14 cellular contexts compared by ENCODE assay signal in the genomic region with DNA sequence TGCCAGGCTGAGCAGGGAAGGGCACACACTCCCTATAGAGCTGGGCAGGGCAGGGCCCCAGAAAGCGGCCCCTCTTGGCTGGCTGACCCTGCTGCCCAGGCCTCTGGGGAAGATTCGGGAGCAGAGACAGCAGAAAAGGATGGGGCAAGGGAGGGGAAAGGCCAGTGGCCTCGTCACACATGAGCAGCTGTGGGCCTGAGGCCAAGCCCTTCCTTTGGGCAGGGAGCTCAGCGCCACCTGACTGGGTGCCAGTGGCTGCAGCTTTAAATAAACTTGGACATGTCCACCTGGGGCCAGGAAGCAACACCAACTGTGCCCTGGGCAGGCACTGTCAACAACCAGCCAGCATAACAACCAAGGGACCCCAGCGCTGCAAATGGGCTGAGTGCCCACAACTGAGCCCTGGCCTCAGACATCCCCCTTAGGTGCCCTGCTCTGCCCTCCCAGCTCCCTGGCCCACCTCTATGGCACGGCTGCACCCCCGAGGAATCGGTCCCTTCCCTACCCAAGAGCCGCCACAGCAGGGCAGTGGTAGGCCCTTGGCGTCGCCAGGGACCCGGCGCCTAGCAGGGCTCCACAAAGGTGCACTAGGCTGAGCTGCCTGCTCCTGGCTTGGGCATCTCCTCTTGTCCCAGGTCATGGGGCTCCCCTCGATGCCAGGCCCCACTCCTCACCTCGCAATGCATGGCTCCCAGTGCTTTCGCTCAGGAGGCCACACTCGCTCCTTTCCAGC. TPM values are rescaled to one million over a fixed set of nuclear protein-coding genes. Genes with fewer than 3 reads are reported as not detected.
DNase-seq lines count a peak whose midpoint lies in the region; TF ChIP-seq lines count a peak whose summit lies in the region.
"Had no signal": no experiment of that assay in that cellular context is flagged by ENCODE, and none has a peak within 500 bp of the region (broad histone marks: within the 10 kb centered on the region; RNA-seq: fewer than 3 reads in every experiment).

No MANE protein-coding gene starts in this region.

- POLR2A ChIA-PET in HEK293 (lab: Yijun Ruan, JAX): no interaction called here

- peak overlapping the region; percentile 16 for H3K4me3 Mint-ChIP-seq in progenitor cell of endocrine pancreas (ENCODE audit: low read depth)
- no peak overlapping the region for H3K4me3 Mint-ChIP-seq in endothelial cell (ENCODE audit: unreplicated experiment)
- H3K4me3 Mint-ChIP-seq: activated CD8-positive, alpha-beta T cell treated with anti-CD3 and anti-CD28 coated beads for 36 hours; stimulated activated effector memory CD8-positive, alpha-beta T cell treated with anti-CD3 and anti-CD28 coated beads, Interleukin-12 subunit alpha, Interleukin-12 subunit beta, amount 100 ng/mL, for 72 hours had no signal

- H3K27me3 Mint-ChIP-seq in progenitor cell of endocrine pancreas: peaks cover 43% of the 10 kb centered on the region
- H3K27me3 Mint-ChIP-seq in endothelial cell (ENCODE audit: unreplicated experiment): peaks cover 19% of the 10 kb centered on the region

- no peaks in the 10 kb centered on the region for H3K36me3 ChIP-seq in HEK293 (ENCODE audit: control insufficient read depth in 2 of 2, insufficient read depth in 1 of 2, low read length in 2 of 2)
- no peaks in the 10 kb centered on the region for H3K36me3 ChIP-seq in left ventricle myocardium inferior
- H3K36me3 ChIP-seq: BE2C, tibial nerve had no signal

- H3K27ac ChIP-seq in HEK293 (ENCODE audit: extremely low read depth, low read depth, low read length): no peak overlapping the region
- peak overlapping the region; percentile 94 for H3K27ac ChIP-seq in VCaP
- peak overlapping the region; percentile 89 for H3K27ac ChIP-seq in left ventricle myocardium inferior (replicated peaks)

- H3K4me1 ChIP-seq in HEK293 (ENCODE audit: control insufficient read depth, insufficient read depth, low read length) (peaks cover 2% of the 10 kb centered on the region; the same call in 1 of the 2 replicates), left ventricle myocardium inferior (peaks cover 65% of the 10 kb centered on the region)

- no peaks in the 10 kb centered on the region for H3K36me3 Mint-ChIP-seq in progenitor cell of endocrine pancreas (ENCODE audit: insufficient read depth)
- H3K36me3 Mint-ChIP-seq in endothelial cell (ENCODE audit: low read depth, unreplicated experiment): no peaks in the 10 kb centered on the region
- H3K36me3 Mint-ChIP-seq: stimulated activated effector memory CD8-positive, alpha-beta T cell treated with anti-CD3 and anti-CD28 coated beads, Interleukin-12 subunit alpha, Interleukin-12 subunit beta, amount 100 ng/mL, for 72 hours had no signal

- no peak for TF ChIP-seq CTCF in HEK293 (tag by site-specific recombination; IDR thresholded peaks at IDR 0.05)
- TF ChIP-seq CTCF in VCaP (conservative IDR thresholded peaks at IDR 0.05): peak; percentile 29
- TF ChIP-seq CTCF in left ventricle myocardium inferior (IDR thresholded peaks at IDR 0.05; ENCODE audit: borderline replicate concordance): no peak
- TF ChIP-seq CTCF in progenitor cell of endocrine pancreas (IDR thresholded peaks at IDR 0.05; ENCODE audit: unreplicated experiment): no peak
- no peak for TF ChIP-seq CTCF in endothelial cell (IDR thresholded peaks at IDR 0.05; ENCODE audit: unreplicated experiment)

- DNase-seq in left ventricle myocardium inferior: peak; percentile 84
- no peak for DNase-seq in progenitor cell of endocrine pancreas (ENCODE audit: low spot score, unreplicated experiment)
- no peak for DNase-seq in NCI-H2107 treated with DMSO at 0.1 percent for 48 hours (lab: John Stamatoyannopoulos, UW; ENCODE audit: unreplicated experiment)
- no peak for DNase-seq in endothelial cell (ENCODE audit: low spot score)
- DNase-seq in medulla oblongata (ENCODE audit: extremely low spot score): no peak
- DNase-seq in KBM-7: no peak
- DNase-seq: activated CD8-positive, alpha-beta T cell treated with anti-CD3 and anti-CD28 coated beads for 36 hours; BE2C; H7; NCI-H2081 treated with DMSO at 0.1 percent for 48 hours had no signal

- H3K27ac Mint-ChIP-seq in progenitor cell of endocrine pancreas (peak overlapping the region; percentile 83), endothelial cell (ENCODE audit: unreplicated experiment) (no peak overlapping the region)
- H3K27ac Mint-ChIP-seq: activated CD8-positive, alpha-beta T cell treated with anti-CD3 and anti-CD28 coated beads for 36 hours; stimulated activated effector memory CD8-positive, alpha-beta T cell treated with anti-CD3 and anti-CD28 coated beads, Interleukin-12 subunit alpha, Interleukin-12 subunit beta, amount 100 ng/mL, for 72 hours had no signal

- H3K9me3 ChIP-seq in HEK293 (ENCODE audit: control insufficient read depth, insufficient read depth, low read depth, low read length) (no peaks in the 10 kb centered on the region), left ventricle myocardium inferior (replicated peaks) (no peaks in the 10 kb centered on the region)
- H3K9me3 ChIP-seq: BE2C, tibial nerve had no signal

- in situ Hi-C loops in KBM-7 (cut with MboI; ENCODE audit: low pct_unique_long_range_greater_than_20kb, low sequenced_read_pairs): no loop called here

- H3K27me3 ChIP-seq in left ventricle myocardium inferior (ENCODE audit: low read depth): peaks cover 33% of the 10 kb centered on the region

- peaks cover 23% of the 10 kb centered on the region for H3K4me1 Mint-ChIP-seq in progenitor cell of endocrine pancreas (ENCODE audit: low read depth)
- peaks cover 11% of the 10 kb centered on the region for H3K4me1 Mint-ChIP-seq in endothelial cell (ENCODE audit: unreplicated experiment)

- H3K9me3 Mint-ChIP-seq in progenitor cell of endocrine pancreas (ENCODE audit: low read depth): no peaks in the 10 kb centered on the region
- no peaks in the 10 kb centered on the region for H3K9me3 Mint-ChIP-seq in endothelial cell (ENCODE audit: unreplicated experiment)
- H3K9me3 Mint-ChIP-seq: activated CD8-positive, alpha-beta T cell treated with anti-CD3 and anti-CD28 coated beads for 36 hours; stimulated activated effector memory CD8-positive, alpha-beta T cell treated with anti-CD3 and anti-CD28 coated beads, Interleukin-12 subunit alpha, Interleukin-12 subunit beta, amount 100 ng/mL, for 72 hours had no signal

- intact Hi-C loops in left ventricle myocardium inferior (cut with micrococcal nuclease): no loop called here

- CTCF ChIA-PET in HEK293 (lab: Yijun Ruan, JAX): no interaction called here

- H3K4me3 ChIP-seq in HEK293 (ENCODE audit: low read depth, low read length): no peak overlapping the region
- H3K4me3 ChIP-seq in left ventricle myocardium inferior: peak overlapping the region; percentile 68
- H3K4me3 ChIP-seq: tibial nerve had no signal

TF ChIP-seq in HEK293, 187 proteins besides CTCF, POLR2A, EP300 and RAD21:
- TF ChIP-seq MEIS1 (CRISPR knock-in tag; IDR thresholded peaks at IDR 0.05; ENCODE audit: borderline replicate concordance) (no peak), ZBTB48 (tag by site-specific recombination; IDR thresholded peaks at IDR 0.05) (0 out of 2 replicates have a peak, but pooled peaks have one; percentile 9), ZNF76 (tag by site-specific recombination; IDR thresholded peaks at IDR 0.05; ENCODE audit: borderline replicate concordance, low read depth) (no peak), ZNF274 (IDR thresholded peaks at IDR 0.05; ENCODE audit: low read length) (no peak), ZNF274 (tag by site-specific recombination; IDR thresholded peaks at IDR 0.05; ENCODE audit: borderline replicate concordance) (no peak)

RNA-seq across cellular contexts. Expression of gene CAMK2B, which starts 2.6 kb away (rescaled TPM):
- total RNA-seq in left ventricle myocardium inferior (98.0 TPM), progenitor cell of endocrine pancreas (9.3 and 12.2 TPM in 2 replicates), endothelial cell (ENCODE audit: unreplicated experiment) (0.23 TPM)
